In the genomic region with DNA sequence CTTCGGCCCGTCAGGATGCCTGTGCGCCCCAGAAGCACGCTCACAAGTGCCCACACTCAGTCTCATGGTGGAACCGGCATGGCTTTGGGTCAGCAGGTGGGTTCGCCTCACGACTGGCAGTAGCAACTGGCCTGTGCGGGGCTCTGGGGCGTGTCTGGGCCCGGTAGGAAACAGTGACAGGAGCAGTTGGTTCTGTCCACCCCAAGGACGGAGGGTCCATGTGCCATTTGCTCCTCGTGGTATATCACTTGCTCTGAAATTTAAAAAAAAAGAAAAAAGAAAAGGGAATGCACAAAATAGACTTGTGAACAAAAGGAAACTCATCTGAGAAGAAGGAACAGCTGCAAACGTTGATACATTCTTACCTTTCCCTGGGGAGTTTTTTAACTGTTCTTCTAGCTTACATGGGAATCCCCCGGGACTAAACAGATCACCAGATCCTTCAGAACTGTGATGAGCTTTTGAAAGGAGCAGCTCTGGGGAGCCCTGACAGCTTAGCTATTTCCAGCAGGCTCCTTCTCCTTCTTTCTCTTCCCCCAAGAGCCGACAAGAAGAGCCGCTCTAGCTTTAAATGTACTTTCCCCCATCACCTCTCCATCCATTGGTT, we compare ENCODE assay signal across 14 cellular contexts. TPM values are rescaled to one million over a fixed set of nuclear protein-coding genes. Genes with fewer than 3 reads are reported as not detected.
DNase-seq lines count a peak whose midpoint lies in the region; ATAC-seq and TF ChIP-seq lines count a peak whose summit lies in the region.
"Had no signal": no experiment of that assay in that cellular context is flagged by ENCODE, and none has a peak within 500 bp of the region (broad histone marks: within the 10 kb centered on the region; RNA-seq: fewer than 3 reads in every experiment).

No MANE protein-coding gene starts in this region.

- peak; percentile 50 for ATAC-seq in GM18511 (IDR thresholded peaks at IDR 0.05; ENCODE audit: unreplicated experiment)
- peak; percentile 56 for ATAC-seq in GM21619 (IDR thresholded peaks at IDR 0.05; ENCODE audit: unreplicated experiment)
- ATAC-seq in HG03354 (IDR thresholded peaks at IDR 0.05; ENCODE audit: poor library complexity, severe bottlenecking, unreplicated experiment): peak; percentile 42
- ATAC-seq in naive B cell (ENCODE audit: low read depth in 2 of 2): no peak
- no peak for ATAC-seq in GM18505 (IDR thresholded peaks at IDR 0.05; ENCODE audit: unreplicated experiment)
- ATAC-seq: heart left ventricle, left colon, right lobe of liver had no signal

- TF ChIP-seq POLR2A in GM18505 (IDR thresholded peaks at IDR 0.05; ENCODE audit: borderline replicate concordance, extremely low read depth, insufficient read depth, insufficient read length): no peak

- DNase-seq in naive B cell (no peak), NCI-H510A (lab: John Stamatoyannopoulos, UW) (no peak)
- no peak for DNase-seq in activated CD4-positive, alpha-beta T cell treated with anti-CD3 and anti-CD28 coated beads for 1 hour
- DNase-seq: activated CD4-positive, alpha-beta T cell treated with anti-CD3 and anti-CD28 coated beads, Interleukin-2, amount 50 U/mL, for 48 hours; activated gamma-delta T cell; heart left ventricle; left colon; right lobe of liver had no signal

- no peaks in the 10 kb centered on the region for H3K27me3 Mint-ChIP-seq in naive B cell

- H3K4me1 Mint-ChIP-seq in naive B cell: peaks cover 21 to 39% (median 24%) of the 10 kb centered on the region in 3 donors
- H3K4me1 Mint-ChIP-seq: CD14-positive monocyte had no signal

- H3K4me3 Mint-ChIP-seq in naive B cell: no peak overlapping the region
- H3K4me3 Mint-ChIP-seq: CD14-positive monocyte; T-helper 2 cell treated with Interferon-gamma antibody and Interleukin-4, amounts not matched to agents 5 μg/mL and 100 μg/mL, for 36 hours had no signal

- no peaks in the 10 kb centered on the region for H3K9me3 Mint-ChIP-seq in naive B cell
- H3K9me3 Mint-ChIP-seq: T-helper 2 cell treated with Interferon-gamma antibody and Interleukin-4, amounts not matched to agents 5 μg/mL and 100 μg/mL, for 36 hours had no signal

- peak overlapping the region in 4 of 6 donors; percentile 21 to 85 (median 51) for H3K27ac Mint-ChIP-seq in naive B cell
- H3K27ac Mint-ChIP-seq: T-helper 2 cell treated with Interferon-gamma antibody and Interleukin-4, amounts not matched to agents 5 μg/mL and 100 μg/mL, for 36 hours had no signal

- peaks cover 7 to 19% of the 10 kb centered on the region in 2 donors for H3K36me3 Mint-ChIP-seq in naive B cell

RNA-seq across cellular contexts. Expression of a gene that starts 42.8 kb away (rescaled TPM):
- polyA plus RNA-seq in naive B cell (ENCODE audit: low read depth in 6 of 6): 10 to 100 TPM; 31.3 to 36.3 (median 33.1) TPM

RNA-seq across cellular contexts. Expression of a gene that starts 44.6 kb away (rescaled TPM):
- polyA plus RNA-seq in naive B cell (ENCODE audit: low read depth in 6 of 6): 10 to 100 TPM; 35.7 to 53.9 (median 40.9) TPM

Comparison
In these comparisons a context has a peak if more than half of its experiments do, and no peak if none do; other contexts are left out.
1. ATAC-seq: peak in GM18511 (single experiment), GM21619 (single experiment) and HG03354 (single experiment); none in naive B cell (0 of 2) and GM18505 (single experiment).